Comparison of ENCODE assay signal across 8 cellular contexts in the genomic region with DNA sequence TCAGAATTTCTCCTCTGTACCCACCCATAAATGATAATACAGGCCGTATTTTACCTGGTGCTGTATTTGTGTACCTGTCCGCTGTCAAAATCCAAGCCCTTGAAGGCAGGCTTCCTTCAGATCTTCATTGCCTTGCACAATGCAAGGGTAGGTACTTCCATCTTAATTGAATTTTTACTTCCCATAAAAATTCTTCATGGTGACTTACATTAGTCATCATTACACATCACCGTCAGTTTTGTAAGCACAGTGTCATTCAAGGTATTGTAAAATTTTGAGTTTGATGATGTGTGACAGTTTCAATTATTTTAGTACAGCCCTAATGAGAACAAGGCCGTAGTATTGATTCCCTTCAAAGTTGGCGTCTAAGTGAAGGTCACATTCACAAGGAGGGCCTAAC. TPM values are rescaled to one million over a fixed set of nuclear protein-coding genes. Genes with fewer than 3 reads are reported as not detected.
DNase-seq lines count a peak whose midpoint lies in the region; ATAC-seq and TF ChIP-seq lines count a peak whose summit lies in the region.

No MANE protein-coding gene starts in this region.

- no peaks in the 10 kb centered on the region for H3K9me3 Mint-ChIP-seq in activated naive CD4-positive, alpha-beta T cell treated with anti-CD3 and anti-CD28 coated beads, Interleukin-2, amount 50 U/mL, for 24 hours
- no peaks in the 10 kb centered on the region for H3K9me3 Mint-ChIP-seq in endothelial cell (ENCODE audit: unreplicated experiment)
- H3K9me3 Mint-ChIP-seq in natural killer cell treated with Interleukin-12 subunit alpha and Interleukin-12 subunit beta and Interleukin-15 and Interleukin-18, amount 100 ng/mL, for 72 hours = no peaks in the 10 kb centered on the region

- H3K4me3 Mint-ChIP-seq in activated naive CD4-positive, alpha-beta T cell treated with anti-CD3 and anti-CD28 coated beads, Interleukin-2, amount 50 U/mL, for 24 hours = peak overlapping the region; percentile 99
- H3K4me3 Mint-ChIP-seq in endothelial cell (ENCODE audit: unreplicated experiment) = peak overlapping the region; percentile 99
- H3K4me3 Mint-ChIP-seq in natural killer cell treated with Interleukin-12 subunit alpha and Interleukin-12 subunit beta and Interleukin-15 and Interleukin-18, amount 100 ng/mL, for 72 hours = peak overlapping the region; percentile 93

- H3K36me3 Mint-ChIP-seq in activated naive CD4-positive, alpha-beta T cell treated with anti-CD3 and anti-CD28 coated beads, Interleukin-2, amount 50 U/mL, for 24 hours = peaks cover 5% of the 10 kb centered on the region
- H3K36me3 Mint-ChIP-seq in endothelial cell (ENCODE audit: low read depth, unreplicated experiment) = peaks cover 7% of the 10 kb centered on the region
- no peaks in the 10 kb centered on the region for H3K36me3 Mint-ChIP-seq in natural killer cell treated with Interleukin-12 subunit alpha and Interleukin-12 subunit beta and Interleukin-15 and Interleukin-18, amount 100 ng/mL, for 72 hours

- H3K4me1 Mint-ChIP-seq in activated naive CD4-positive, alpha-beta T cell treated with anti-CD3 and anti-CD28 coated beads, Interleukin-2, amount 50 U/mL, for 24 hours = peaks cover 45% of the 10 kb centered on the region
- H3K4me1 Mint-ChIP-seq in endothelial cell (ENCODE audit: unreplicated experiment) = peaks cover 20% of the 10 kb centered on the region
- peaks cover 13 to 21% of the 10 kb centered on the region in 2 donors for H3K4me1 Mint-ChIP-seq in natural killer cell treated with Interleukin-12 subunit alpha and Interleukin-12 subunit beta and Interleukin-15 and Interleukin-18, amount 100 ng/mL, for 72 hours (ENCODE audit: low read depth in 2 of 2)

- DNase-seq in activated naive CD4-positive, alpha-beta T cell treated with anti-CD3 and anti-CD28 coated beads, Interleukin-2, amount 50 U/mL, for 16 hours = no peak
- DNase-seq in SIG-M5 (lab: John Stamatoyannopoulos, UW) = peak; percentile 52
- no peak for DNase-seq in endothelial cell (ENCODE audit: low spot score)
- DNase-seq in natural killer cell treated with Interleukin-12 subunit alpha and Interleukin-12 subunit beta and Interleukin-15 and Interleukin-18, amount 100 ng/mL, for 72 hours (ENCODE audit: low spot score) = no peak
- no peak for DNase-seq in SHP77 treated with DMSO at 0.1 percent for 48 hours (lab: John Stamatoyannopoulos, UW)

- peak overlapping the region; percentile 100 for H3K27ac Mint-ChIP-seq in activated naive CD4-positive, alpha-beta T cell treated with anti-CD3 and anti-CD28 coated beads, Interleukin-2, amount 50 U/mL, for 24 hours
- H3K27ac Mint-ChIP-seq in endothelial cell (ENCODE audit: unreplicated experiment) = peak overlapping the region; percentile 100
- peak overlapping the region; percentile 96 for H3K27ac Mint-ChIP-seq in natural killer cell treated with Interleukin-12 subunit alpha and Interleukin-12 subunit beta and Interleukin-15 and Interleukin-18, amount 100 ng/mL, for 72 hours

- no peak for ATAC-seq in natural killer cell treated with Interleukin-12 subunit alpha and Interleukin-12 subunit beta and Interleukin-15 and Interleukin-18, amount 100 ng/mL, for 72 hours
- ATAC-seq in HG02840 (IDR thresholded peaks at IDR 0.05; ENCODE audit: low FRiP score, unreplicated experiment) = no peak
- no peak for ATAC-seq in HG03039 (IDR thresholded peaks at IDR 0.05; ENCODE audit: unreplicated experiment)

- H3K27me3 Mint-ChIP-seq in activated naive CD4-positive, alpha-beta T cell treated with anti-CD3 and anti-CD28 coated beads, Interleukin-2, amount 50 U/mL, for 24 hours = no peaks in the 10 kb centered on the region
- peaks cover 14% of the 10 kb centered on the region for H3K27me3 Mint-ChIP-seq in endothelial cell (ENCODE audit: unreplicated experiment)
- H3K27me3 Mint-ChIP-seq in natural killer cell treated with Interleukin-12 subunit alpha and Interleukin-12 subunit beta and Interleukin-15 and Interleukin-18, amount 100 ng/mL, for 72 hours = no peaks in the 10 kb centered on the region

- TF ChIP-seq CTCF in endothelial cell (IDR thresholded peaks at IDR 0.05; ENCODE audit: unreplicated experiment) = no peak

RNA-seq across cellular contexts. Expression of a gene that starts 0.8 kb away (rescaled TPM):
- 47.4 TPM for total RNA-seq in endothelial cell (ENCODE audit: unreplicated experiment)
- total RNA-seq in natural killer cell treated with Interleukin-12 subunit alpha and Interleukin-12 subunit beta and Interleukin-15 and Interleukin-18, amount 100 ng/mL, for 72 hours = 10 to 100 TPM; 25.3 to 38.7 TPM
